In the genomic region with DNA sequence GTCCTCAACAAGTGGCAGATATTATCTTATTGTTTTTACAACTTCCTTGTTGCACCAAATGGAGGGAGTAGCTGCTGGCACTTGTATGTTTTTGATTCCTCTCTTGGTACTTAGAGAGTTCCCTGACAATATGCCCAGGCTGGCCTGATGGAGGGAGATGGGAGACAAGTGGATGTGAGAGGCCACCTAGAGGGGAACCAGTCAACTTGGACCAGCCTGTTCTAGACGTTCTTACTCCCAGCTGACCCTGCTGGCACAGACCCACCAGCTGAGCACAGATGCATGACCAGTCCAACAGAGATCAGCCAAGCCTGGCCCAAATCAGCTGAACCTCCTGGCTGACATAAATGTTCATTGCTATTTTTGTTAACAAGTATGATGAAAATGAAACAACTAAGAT, we compare ENCODE assay signal across 9 cellular contexts.
DNase-seq lines count a peak whose midpoint lies in the region; ATAC-seq and TF ChIP-seq lines count a peak whose summit lies in the region.
"Had no signal": no experiment of that assay in that cellular context is flagged by ENCODE, and none has a peak within 500 bp of the region (broad histone marks: within the 10 kb centered on the region; RNA-seq: fewer than 3 reads in every experiment).

No MANE protein-coding gene starts in this region.

- H4K8ac ChIP-seq in mesenchymal stem cell (ENCODE audit: low read length), result no peak overlapping the region

- TF ChIP-seq CTCF in LNCAP (IDR thresholded peaks at IDR 0.05) (peak; percentile 52; the same call in 1 of the 2 replicates), colonic mucosa (IDR thresholded peaks at IDR 0.05) (no peak), coronary artery (IDR thresholded peaks at IDR 0.05) (no peak)

- H3K4me1 ChIP-seq in colonic mucosa (no peaks in the 10 kb centered on the region), mesenchymal stem cell (ENCODE audit: control insufficient read depth, insufficient read depth, low read depth, low read length) (peaks cover 2% of the 10 kb centered on the region)

- H2AK5ac ChIP-seq in mesenchymal stem cell (ENCODE audit: low read length, severe bottlenecking), result no peak overlapping the region

- H3K79me1 ChIP-seq in mesenchymal stem cell (replicated peaks; ENCODE audit: low read length, poor library complexity, severe bottlenecking), result no peaks in the 10 kb centered on the region

- no peak overlapping the region for H2BK120ac ChIP-seq in mesenchymal stem cell (ENCODE audit: low read depth, low read length)

- no peak overlapping the region for H3K4me3 ChIP-seq in colonic mucosa
- no peak overlapping the region for H3K4me3 ChIP-seq in mesenchymal stem cell (ENCODE audit: insufficient read depth in 1 of 2, low read depth in 1 of 2, low read length in 2 of 2)
- no peak overlapping the region for H3K4me3 ChIP-seq in coronary artery

- H3K4me2 ChIP-seq in mesenchymal stem cell (ENCODE audit: low read length, poor library complexity, severe bottlenecking), result no peak overlapping the region

- intact Hi-C loops in colonic mucosa (cut with DNase I), result no loop called here

- no peak overlapping the region for H3K23ac ChIP-seq in mesenchymal stem cell (ENCODE audit: low read length in 2 of 2)

- no peak overlapping the region for H3K27ac ChIP-seq in colonic mucosa
- no peak overlapping the region for H3K27ac ChIP-seq in mesenchymal stem cell (ENCODE audit: low read length, poor library complexity, severe bottlenecking)
- H3K27ac ChIP-seq in coronary artery, result no peak overlapping the region

- 20% methylated on average over 1 of the region's 1 CpG for WGBS in mesenchymal stem cell

- H2BK5ac ChIP-seq in mesenchymal stem cell (ENCODE audit: low read depth, low read length, poor library complexity, severe bottlenecking), result no peak overlapping the region

- H3K9ac ChIP-seq in colonic mucosa (ENCODE audit: low read depth in 2 of 2, low read length in 2 of 2), result no peak overlapping the region
- H3K9ac ChIP-seq in mesenchymal stem cell (ENCODE audit: low read length), result no peak overlapping the region

- no peak for ATAC-seq in GM18909 (IDR thresholded peaks at IDR 0.05; ENCODE audit: poor library complexity, unreplicated experiment)

- no peak overlapping the region for H3K18ac ChIP-seq in mesenchymal stem cell (ENCODE audit: low read depth in 1 of 2, low read length in 2 of 2)

- no peaks in the 10 kb centered on the region for H3K36me3 ChIP-seq in colonic mucosa
- H3K36me3 ChIP-seq in mesenchymal stem cell (ENCODE audit: control insufficient read depth in 1 of 2, insufficient read depth in 2 of 2, low read depth in 1 of 2, low read length in 2 of 2), result no peaks in the 10 kb centered on the region

- H3K27me3 ChIP-seq in colonic mucosa, result no peaks in the 10 kb centered on the region
- H3K27me3 ChIP-seq in mesenchymal stem cell (ENCODE audit: control insufficient read depth in 1 of 2, insufficient read depth in 1 of 2, low read length in 2 of 2), result peaks cover 29% of the 10 kb centered on the region in 2 experiments

- DNase-seq in DMS153 (lab: John Stamatoyannopoulos, UW), result peak; percentile 24
- DNase-seq in colonic mucosa, result peak; percentile 28
- DNase-seq in mesenchymal stem cell, result peak; percentile 55
- no peak for DNase-seq in epidermal melanocyte (ENCODE audit: insufficient read length, low spot score)
- DNase-seq in T-helper 2 cell, result no peak
- no peak for DNase-seq in coronary artery (ENCODE audit: low spot score)
- DNase-seq: NCI-H2171 treated with DMSO at 0.1 percent for 48 hours had no signal

- no peak overlapping the region for H2AFZ ChIP-seq in mesenchymal stem cell (ENCODE audit: low read depth, low read length)

- no peak overlapping the region for H3K4ac ChIP-seq in mesenchymal stem cell (ENCODE audit: low read depth in 1 of 2, low read length in 2 of 2)

- no peak overlapping the region for H2BK12ac ChIP-seq in mesenchymal stem cell (ENCODE audit: low read length in 2 of 2)

- no peak overlapping the region for H2BK15ac ChIP-seq in mesenchymal stem cell (ENCODE audit: low read depth, poor library complexity, severe bottlenecking)

- H3K9me3 ChIP-seq in colonic mucosa (no peaks in the 10 kb centered on the region), mesenchymal stem cell (ENCODE audit: control insufficient read depth, low read length) (no peaks in the 10 kb centered on the region)

- no peak overlapping the region for H4K91ac ChIP-seq in mesenchymal stem cell (ENCODE audit: low read length)

- H3K14ac ChIP-seq in mesenchymal stem cell (ENCODE audit: low read length in 2 of 2), result no peak overlapping the region

Comparison
In these comparisons a context has a peak if more than half of its experiments do, and no peak if none do; other contexts are left out.
1. DNase-seq: peak in DMS153 (single experiment), colonic mucosa (single experiment) and mesenchymal stem cell (single experiment); none in epidermal melanocyte (single experiment), T-helper 2 cell (0 of 5) and coronary artery (single experiment).